In genomic region chr10:62651341-62651740, GRCh38 we compare ENCODE assay signal across 27 cellular contexts.
A peak's percentile ranks its signal among the peaks of the same experiment; 100 is the strongest.
DNase-seq lines count a peak whose midpoint lies in the region; ATAC-seq and TF ChIP-seq lines count a peak whose summit lies in the region.
"Had no signal": no experiment of that assay in that cellular context is flagged by ENCODE, and none has a peak within 500 bp of the region (broad histone marks: within the 10 kb centered on the region; RNA-seq: fewer than 3 reads in every experiment).

No MANE protein-coding gene starts in this region.

- H3K4me1 Mint-ChIP-seq in activated CD4-positive, alpha-beta memory T cell treated with anti-CD3 and anti-CD28 coated beads, Interleukin-2, amount 10 ng/mL, durations not matched to agents 7 days and 5 days = peaks cover 19% of the 10 kb centered on the region

- no peak for TF ChIP-seq CTCF in fibroblast of mammary gland (conservative IDR thresholded peaks at IDR 0.05; ENCODE audit: control insufficient read depth, insufficient read depth, low read depth, low read length)

- H3K4me3 ChIP-seq in fibroblast of mammary gland (ENCODE audit: control insufficient read depth, low read depth, low read length) = no peak overlapping the region
- H3K4me3 ChIP-seq: colonic mucosa, left lung, tibial nerve had no signal

- H3K27ac Mint-ChIP-seq in activated CD4-positive, alpha-beta memory T cell treated with anti-CD3 and anti-CD28 coated beads, Interleukin-2, amount 10 ng/mL, durations not matched to agents 7 days and 5 days = no peak overlapping the region
- H3K27ac Mint-ChIP-seq: activated naive CD8-positive, alpha-beta T cell had no signal

- H3K27me3 Mint-ChIP-seq in activated CD4-positive, alpha-beta memory T cell treated with anti-CD3 and anti-CD28 coated beads, Interleukin-2, amount 10 ng/mL, durations not matched to agents 7 days and 5 days = no peaks in the 10 kb centered on the region
- H3K27me3 Mint-ChIP-seq: activated naive CD8-positive, alpha-beta T cell had no signal

- DNase-seq in GM03348 (ENCODE audit: low spot score) = peak; percentile 58
- peak; percentile 80 for DNase-seq in M059J (ENCODE audit: low read depth)
- peak; percentile 35 for DNase-seq in fibroblast of mammary gland (ENCODE audit: low read depth)
- no peak for DNase-seq in NCI-H1930 (lab: John Stamatoyannopoulos, UW)
- no peak for DNase-seq in activated CD4-positive, alpha-beta memory T cell treated with anti-CD3 and anti-CD28 coated beads, Interleukin-2, amount 10 ng/mL, durations not matched to agents 7 days and 5 days
- no peak for DNase-seq in GM19240 (ENCODE audit: insufficient read length, low spot score)
- DNase-seq: activated CD4-positive, alpha-beta T cell treated with anti-CD3 and anti-CD28 coated beads for 48 hours; activated effector memory CD4-positive, alpha-beta T cell treated with anti-CD3 and anti-CD28 coated beads, Interleukin-2, amount 50 U/mL, for 16 hours; activated T-cell treated with anti-CD3 and anti-CD28 coated beads, Interleukin-2, amount 50 U/mL, for 1 hour; anterior cingulate cortex; colonic mucosa; DMS79; effector CD8-positive, alpha-beta T cell; glutamatergic neuron; left lung; mesendoderm; NCI-H1436 treated with DMSO at 0.1 percent for 48 hours; NCI-H446; NCI-H748 treated with DMSO at 0.1 percent for 48 hours; right cardiac atrium; stimulated activated CD4-positive, alpha-beta T cell treated with anti-CD3 and anti-CD28 coated beads, Interleukin-12 subunit alpha, Interleukin-12 subunit beta, amount 100 ng/mL, for 4 hours; stimulated activated CD4-positive, alpha-beta T cell treated with anti-CD3 and anti-CD28 coated beads, Interleukin-2, amount 100 ng/mL, for 48 hours; T-helper 9 cell; WERI-Rb-1 had no signal

- H3K4me3 Mint-ChIP-seq in activated CD4-positive, alpha-beta memory T cell treated with anti-CD3 and anti-CD28 coated beads, Interleukin-2, amount 10 ng/mL, durations not matched to agents 7 days and 5 days = no peak overlapping the region
- H3K4me3 Mint-ChIP-seq: activated naive CD8-positive, alpha-beta T cell had no signal

- ATAC-seq in GM21529 (IDR thresholded peaks at IDR 0.05; ENCODE audit: unreplicated experiment) = no peak
- ATAC-seq: left lung, right cardiac atrium had no signal

- POLR2A ChIA-PET in activated CD4-positive, alpha-beta memory T cell treated with anti-CD3 and anti-CD28 coated beads, Interleukin-2, amount 10 ng/mL, durations not matched to agents 7 days and 5 days (lab: Charles Lee) = no interaction called here

- CTCF ChIA-PET in activated CD4-positive, alpha-beta memory T cell treated with anti-CD3 and anti-CD28 coated beads, Interleukin-2, amount 10 ng/mL, durations not matched to agents 7 days and 5 days (lab: Charles Lee) = no interaction called here

- H3K36me3 Mint-ChIP-seq in activated CD4-positive, alpha-beta memory T cell treated with anti-CD3 and anti-CD28 coated beads, Interleukin-2, amount 10 ng/mL, durations not matched to agents 7 days and 5 days (ENCODE audit: low read depth) = no peaks in the 10 kb centered on the region

- H3K9me3 Mint-ChIP-seq in activated CD4-positive, alpha-beta memory T cell treated with anti-CD3 and anti-CD28 coated beads, Interleukin-2, amount 10 ng/mL, durations not matched to agents 7 days and 5 days = peaks cover 7% of the 10 kb centered on the region

Comparison
In these comparisons a context has a peak if more than half of its experiments do, and no peak if none do; other contexts are left out.
1. DNase-seq: peak in GM03348 (single experiment), M059J (single experiment) and fibroblast of mammary gland (single experiment); none in NCI-H1930 (0 of 2), activated CD4-positive, alpha-beta memory T cell treated with anti-CD3 and anti-CD28 coated beads, Interleukin-2, amount 10 ng/mL, durations not matched to agents 7 days and 5 days (single experiment) and GM19240 (single experiment).